ENCODE assay signal across 8 cellular contexts in the genomic region with DNA sequence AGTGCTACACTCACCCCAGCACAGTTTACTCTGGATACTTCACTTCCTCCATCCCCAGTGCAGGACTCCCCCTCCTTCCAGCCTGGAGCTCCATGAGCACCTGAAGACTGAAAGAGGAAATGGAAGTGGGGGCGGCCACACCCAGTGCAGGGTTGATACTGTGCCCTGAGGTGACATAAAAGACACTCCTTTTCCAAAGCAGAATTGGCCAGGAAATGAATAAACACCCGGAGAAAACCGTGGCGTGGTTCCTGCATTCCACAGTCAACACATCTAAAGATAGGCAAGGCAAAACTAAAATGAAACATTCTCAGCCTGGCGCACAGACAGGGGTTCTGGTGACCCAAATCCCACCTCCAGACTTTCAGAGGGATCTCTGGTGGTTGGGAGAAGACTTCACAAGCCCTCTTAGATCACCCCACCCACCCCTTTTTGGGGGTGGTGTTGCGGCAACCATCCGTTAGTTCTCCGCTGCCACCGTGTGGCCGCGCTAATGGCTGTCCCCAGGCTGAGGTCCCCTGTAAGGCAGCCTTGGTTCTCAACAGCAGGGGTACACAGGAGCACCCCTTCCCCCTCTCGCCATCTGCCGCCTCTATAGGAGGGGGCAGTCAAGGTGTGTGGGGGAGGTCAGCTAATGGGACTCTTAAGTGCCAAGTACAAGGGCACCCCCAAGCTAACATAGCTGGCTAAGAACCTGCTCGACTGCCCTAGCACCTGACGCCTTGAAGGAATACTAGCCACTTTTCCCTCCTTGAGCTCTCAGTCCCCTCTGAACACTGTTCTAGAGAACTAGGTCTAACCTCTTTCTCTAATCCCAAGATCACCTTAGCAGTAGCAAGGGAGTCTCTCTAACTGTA. TPM values are rescaled to one million over a fixed set of nuclear protein-coding genes. Genes with fewer than 3 reads are reported as not detected.
DNase-seq lines count a peak whose midpoint lies in the region; ATAC-seq, FAIRE-seq and TF ChIP-seq lines count a peak whose summit lies in the region.

No MANE protein-coding gene starts in this region.

- H3K4me3 ChIP-seq in choroid plexus epithelial cell (ENCODE audit: low read depth, low read length) (peak overlapping the region; percentile 49), liver (ENCODE audit: low read depth in 1 of 3, low read length in 3 of 3) (no peak overlapping the region)

- DNase-seq in D721Med (ENCODE audit: insufficient read length, low spot score) (peak; percentile 65), choroid plexus epithelial cell (ENCODE audit: low read depth) (peak; percentile 48), NCI-H510A (lab: John Stamatoyannopoulos, UW) (no peak)
- DNase-seq in activated CD4-positive, alpha-beta T cell treated with anti-CD3 and anti-CD28 coated beads for 1 hour: peak; percentile 28
- DNase-seq in stimulated activated CD4-positive, alpha-beta T cell treated with anti-CD3 and anti-CD28 coated beads, TNF-alpha, amount 100 ng/mL, for 48 hours (ENCODE audit: low read depth in 3 of 3): peak in 2 of 3 donors; percentile 32 to 55

- H3K27ac ChIP-seq in liver (ENCODE audit: low read depth in 1 of 2, low read length in 2 of 2): no peak overlapping the region

- WGBS in liver: 22% methylated on average over 15 of the region's 15 CpGs

- H3K9me3 Mint-ChIP-seq in IgD-negative memory B cell: no peaks in the 10 kb centered on the region

- H3K27me3 ChIP-seq in liver (ENCODE audit: control insufficient read depth in 4 of 4, insufficient read depth in 4 of 4, low read length in 3 of 4): no peaks in the 10 kb centered on the region

- no peaks in the 10 kb centered on the region for H3K27me3 Mint-ChIP-seq in IgD-negative memory B cell

- FAIRE-seq in D721Med (lab: Jason Lieb, UNC): no peak

- H3K4me3 Mint-ChIP-seq in IgD-negative memory B cell: peak overlapping the region; percentile 49 to 93 (median 71)

- TF ChIP-seq CTCF in D721Med (IDR thresholded peaks at IDR 0.05; ENCODE audit: insufficient read depth, missing control alignments): peak; percentile 60
- peak; percentile 80 for TF ChIP-seq CTCF in choroid plexus epithelial cell (conservative IDR thresholded peaks at IDR 0.05; ENCODE audit: low read depth, low read length)
- peak; percentile 50 for TF ChIP-seq CTCF in liver (IDR thresholded peaks at IDR 0.05; ENCODE audit: low read depth, low read length, missing input control)

- H3K4me1 Mint-ChIP-seq in IgD-negative memory B cell: peaks cover 15 to 18% (median 17%) of the 10 kb centered on the region in 3 donors

- H3K9me3 ChIP-seq in liver (ENCODE audit: control insufficient read depth in 4 of 4, low read length in 3 of 4): no peaks in the 10 kb centered on the region

- no peak overlapping the region for H3K9ac ChIP-seq in liver (ENCODE audit: low read depth in 1 of 2, low read length in 2 of 2)

- H3K27ac Mint-ChIP-seq in IgD-negative memory B cell: peak overlapping the region; percentile 71 to 90 (median 85)

- ATAC-seq in HG02884 (IDR thresholded peaks at IDR 0.05; ENCODE audit: unreplicated experiment): no peak

- peaks cover 1% of the 10 kb centered on the region for H3K36me3 Mint-ChIP-seq in IgD-negative memory B cell

- H3K4me1 ChIP-seq in liver (ENCODE audit: control insufficient read depth in 4 of 4, insufficient read depth in 4 of 4, low read length in 3 of 4): peaks cover 4 to 14% (median 6%) of the 10 kb centered on the region in 4 donors

- peak; percentile 70 to 81 for TF ChIP-seq RAD21 in liver (IDR thresholded peaks at IDR 0.05)

- H3K36me3 ChIP-seq in liver (ENCODE audit: control insufficient read depth in 4 of 4, insufficient read depth in 3 of 4, low read depth in 1 of 4, low read length in 3 of 4): peaks cover 0 to 20% (median 2%) of the 10 kb centered on the region in 4 donors

TF ChIP-seq in liver, 16 proteins besides CTCF, POLR2A, EP300 and RAD21:
- TF ChIP-seq RXRA (IDR thresholded peaks at IDR 0.05) (no peak), GABPA (IDR thresholded peaks at IDR 0.05 in 1 of 2, conservative IDR thresholded peaks at IDR 0.05 in 1 of 2) (no peak), ZBTB33 (IDR thresholded peaks at IDR 0.05) (no peak), HNF4G (IDR thresholded peaks at IDR 0.05) (no peak), SP1 (IDR thresholded peaks at IDR 0.05) (no peak), TAF1 (conservative IDR thresholded peaks at IDR 0.05) (no peak), YY1 (IDR thresholded peaks at IDR 0.05) (no peak), EGR1 (IDR thresholded peaks at IDR 0.05; ENCODE audit: low read depth in 2 of 2) (no peak), FOXA2 (IDR thresholded peaks at IDR 0.05) (no peak), MAX (IDR thresholded peaks at IDR 0.05) (no peak), NR2F2 (IDR thresholded peaks at IDR 0.05) (no peak), JUND (IDR thresholded peaks at IDR 0.05) (no peak)
- TF ChIP-seq, protein P1, sequence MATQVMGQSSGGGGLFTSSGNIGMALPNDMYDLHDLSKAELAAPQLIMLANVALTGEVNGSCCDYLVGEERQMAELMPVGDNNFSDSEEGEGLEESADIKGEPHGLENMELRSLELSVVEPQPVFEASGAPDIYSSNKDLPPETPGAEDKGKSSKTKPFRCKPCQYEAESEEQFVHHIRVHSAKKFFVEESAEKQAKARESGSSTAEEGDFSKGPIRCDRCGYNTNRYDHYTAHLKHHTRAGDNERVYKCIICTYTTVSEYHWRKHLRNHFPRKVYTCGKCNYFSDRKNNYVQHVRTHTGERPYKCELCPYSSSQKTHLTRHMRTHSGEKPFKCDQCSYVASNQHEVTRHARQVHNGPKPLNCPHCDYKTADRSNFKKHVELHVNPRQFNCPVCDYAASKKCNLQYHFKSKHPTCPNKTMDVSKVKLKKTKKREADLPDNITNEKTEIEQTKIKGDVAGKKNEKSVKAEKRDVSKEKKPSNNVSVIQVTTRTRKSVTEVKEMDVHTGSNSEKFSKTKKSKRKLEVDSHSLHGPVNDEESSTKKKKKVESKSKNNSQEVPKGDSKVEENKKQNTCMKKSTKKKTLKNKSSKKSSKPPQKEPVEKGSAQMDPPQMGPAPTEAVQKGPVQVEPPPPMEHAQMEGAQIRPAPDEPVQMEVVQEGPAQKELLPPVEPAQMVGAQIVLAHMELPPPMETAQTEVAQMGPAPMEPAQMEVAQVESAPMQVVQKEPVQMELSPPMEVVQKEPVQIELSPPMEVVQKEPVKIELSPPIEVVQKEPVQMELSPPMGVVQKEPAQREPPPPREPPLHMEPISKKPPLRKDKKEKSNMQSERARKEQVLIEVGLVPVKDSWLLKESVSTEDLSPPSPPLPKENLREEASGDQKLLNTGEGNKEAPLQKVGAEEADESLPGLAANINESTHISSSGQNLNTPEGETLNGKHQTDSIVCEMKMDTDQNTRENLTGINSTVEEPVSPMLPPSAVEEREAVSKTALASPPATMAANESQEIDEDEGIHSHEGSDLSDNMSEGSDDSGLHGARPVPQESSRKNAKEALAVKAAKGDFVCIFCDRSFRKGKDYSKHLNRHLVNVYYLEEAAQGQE (IDR thresholded peaks at IDR 0.05): no peak

RNA-seq across cellular contexts. Expression of gene MST1R, which starts 2.6 kb away (rescaled TPM):
- polyA plus RNA-seq in IgD-negative memory B cell (1.2 TPM), liver (under 1 TPM; 0.10 to 0.56 TPM)
- under 1 TPM; 0.23 to 0.42 TPM for total RNA-seq in liver

RNA-seq across cellular contexts. Expression of gene MON1A, which starts 23.4 kb away (rescaled TPM):
- polyA plus RNA-seq in IgD-negative memory B cell (12.1 TPM), liver (1 to 10 TPM; 7.4 to 9.5 TPM)
- 1 to 10 TPM; 4.6 to 9.0 TPM for total RNA-seq in liver

RNA-seq across cellular contexts. Expression of gene RBM6, which starts 33.7 kb away (rescaled TPM):
- polyA plus RNA-seq in IgD-negative memory B cell (65.1 TPM), liver (10 to 100 TPM; 10.9 to 57.0 TPM)
- total RNA-seq in liver: 10 to 100 TPM; 18.1 to 59.2 TPM

RNA-seq across cellular contexts. Expression of gene CAMKV, which starts 36.5 kb away (rescaled TPM):
- polyA plus RNA-seq in IgD-negative memory B cell (not detected), liver (not detected)
- not detected for total RNA-seq in liver

RNA-seq across cellular contexts. Expression of gene TRAIP, which starts 49.9 kb away (rescaled TPM):
- polyA plus RNA-seq in IgD-negative memory B cell (5.4 TPM), liver (under 1 TPM; 0.47 to 0.81 TPM)
- 1 to 10 TPM in 1 of 2 donors, under 1 TPM in 1; 0.42 to 7.9 TPM for total RNA-seq in liver
